In the genomic region with DNA sequence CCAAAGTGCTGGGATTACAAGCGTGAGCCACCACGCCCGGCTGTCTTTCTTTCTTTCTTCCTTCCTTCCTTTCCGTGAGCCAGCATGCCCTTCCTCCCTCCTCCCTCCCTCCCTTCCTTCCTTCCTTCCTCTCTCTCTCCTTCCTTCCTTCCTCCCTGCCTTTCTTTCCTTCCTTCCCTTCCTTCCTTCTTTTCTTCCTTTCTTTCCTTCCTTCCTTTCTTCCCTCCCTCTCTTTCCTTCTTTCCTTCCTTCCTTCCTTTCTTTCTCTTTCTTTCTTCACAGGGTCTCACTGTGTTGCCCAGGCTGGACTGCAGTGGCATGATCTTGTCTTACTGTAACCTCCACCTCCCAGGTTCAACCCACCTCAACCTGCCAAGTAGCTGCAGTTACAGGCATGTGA, we compare ENCODE assay signal across 1 cellular context.
TF ChIP-seq lines count a peak whose summit lies in the region.

No MANE protein-coding gene starts in this region.

TF ChIP-seq in A549, 52 proteins besides CTCF, POLR2A, EP300 and RAD21 (continued from another document):
- TF ChIP-seq, protein P1, sequence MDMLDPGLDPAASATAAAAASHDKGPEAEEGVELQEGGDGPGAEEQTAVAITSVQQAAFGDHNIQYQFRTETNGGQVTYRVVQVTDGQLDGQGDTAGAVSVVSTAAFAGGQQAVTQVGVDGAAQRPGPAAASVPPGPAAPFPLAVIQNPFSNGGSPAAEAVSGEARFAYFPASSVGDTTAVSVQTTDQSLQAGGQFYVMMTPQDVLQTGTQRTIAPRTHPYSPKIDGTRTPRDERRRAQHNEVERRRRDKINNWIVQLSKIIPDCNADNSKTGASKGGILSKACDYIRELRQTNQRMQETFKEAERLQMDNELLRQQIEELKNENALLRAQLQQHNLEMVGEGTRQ (IDR thresholded peaks at IDR 0.05), result no peak
- no peak for TF ChIP-seq HDAC2 (IDR thresholded peaks at IDR 0.05)
